In the genomic region with DNA sequence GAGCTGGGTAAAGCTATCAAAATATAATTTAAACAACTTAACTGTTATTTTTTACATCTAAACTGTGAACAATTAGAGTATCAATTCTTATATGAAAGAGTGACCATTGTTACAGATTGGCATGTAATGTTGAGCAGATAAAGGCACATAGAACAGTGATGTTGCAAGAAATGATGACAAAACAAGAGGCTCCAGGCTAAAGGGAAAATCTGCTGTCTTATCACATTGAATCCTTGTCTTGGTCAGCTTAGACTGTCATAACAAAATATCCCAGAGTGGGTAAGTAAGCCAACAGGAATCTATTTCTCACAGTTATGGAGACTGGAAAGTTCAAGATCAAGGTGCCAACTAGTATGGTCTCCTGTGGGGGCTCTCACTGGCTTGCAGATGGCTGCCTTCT, we compare ENCODE assay signal across 13 cellular contexts.
DNase-seq lines count a peak whose midpoint lies in the region; ATAC-seq, FAIRE-seq and TF ChIP-seq lines count a peak whose summit lies in the region.
"Had no signal": no experiment of that assay in that cellular context is flagged by ENCODE, and none has a peak within 500 bp of the region (broad histone marks: within the 10 kb centered on the region; RNA-seq: fewer than 3 reads in every experiment).

No MANE protein-coding gene starts in this region.

- no peak for FAIRE-seq in bronchial epithelial cell (lab: Jason Lieb, UNC)
- peak; percentile 29 for FAIRE-seq in keratinocyte (lab: Jason Lieb, UNC)

- H2AFZ ChIP-seq in keratinocyte (ENCODE audit: control insufficient read depth, low read length): no peak overlapping the region

- H3K4me3 ChIP-seq in bronchial epithelial cell (ENCODE audit: low read depth, low read length) (no peak overlapping the region), fibroblast of the aortic adventitia (ENCODE audit: low read depth, low read length) (no peak overlapping the region), keratinocyte (ENCODE audit: control insufficient read depth in 2 of 3, extremely low read depth in 1 of 3, insufficient read depth in 2 of 3, low read depth in 1 of 3, low read length in 3 of 3) (no peak overlapping the region)
- H3K4me3 ChIP-seq: BLaER1, GM23338 had no signal

- H3K36me3 ChIP-seq in bronchial epithelial cell (ENCODE audit: control insufficient read depth, insufficient read depth, low read length) (no peaks in the 10 kb centered on the region), keratinocyte (ENCODE audit: control insufficient read depth in 2 of 2, extremely low read depth in 1 of 2, insufficient read depth in 2 of 2, low read length in 2 of 2) (no peaks in the 10 kb centered on the region)
- H3K36me3 ChIP-seq: BLaER1 had no signal

- no peaks in the 10 kb centered on the region for H3K9me1 ChIP-seq in keratinocyte (ENCODE audit: control insufficient read depth, extremely low read depth, insufficient read depth, low read length)

- DNase-seq in OCI-M1 (lab: John Stamatoyannopoulos, UW) (peak; percentile 38), bronchial epithelial cell (ENCODE audit: low read depth) (peak; percentile 29), fibroblast of the aortic adventitia (ENCODE audit: low read depth) (peak; percentile 3), keratinocyte (ENCODE audit: low read depth, low spot score) (no peak)
- DNase-seq: 8988T; AML-193; CD8-positive, alpha-beta memory T cell; H7 had no signal

- no peak overlapping the region for H3K27ac ChIP-seq in keratinocyte (ENCODE audit: control insufficient read depth, insufficient read depth, low read length)
- H3K27ac ChIP-seq: BLaER1 had no signal

- H3K4me1 ChIP-seq in keratinocyte (ENCODE audit: control insufficient read depth, extremely low read depth, insufficient read depth, low read length): no peaks in the 10 kb centered on the region
- H3K4me1 ChIP-seq: BLaER1 had no signal

- TF ChIP-seq CTCF in bronchial epithelial cell (IDR thresholded peaks at IDR 0.05; ENCODE audit: insufficient read depth, low read length, severe bottlenecking) (no peak), fibroblast of the aortic adventitia (IDR thresholded peaks at IDR 0.05; ENCODE audit: insufficient read depth, low read length) (no peak), keratinocyte (optimal IDR thresholded peaks at IDR 0.05 in 1 of 3, IDR thresholded peaks at IDR 0.05 in 1 of 3, conservative IDR thresholded peaks at IDR 0.05 in 1 of 3; ENCODE audit: extremely low read depth in 1 of 3, insufficient read depth in 2 of 3, low read length in 3 of 3) (no peak)

- dilution Hi-C loops in keratinocyte (cut with MboI; ENCODE audit: extremely low pct_ligation_motif_present, low sequenced_read_pairs): no loop called here

- no peaks in the 10 kb centered on the region for H3K9me3 ChIP-seq in keratinocyte (ENCODE audit: control insufficient read depth, low read depth, low read length)
- H3K9me3 ChIP-seq: BLaER1 had no signal

- no peaks in the 10 kb centered on the region for H3K79me2 ChIP-seq in keratinocyte (ENCODE audit: control insufficient read depth, insufficient read depth, low read length)

- H3K27me3 ChIP-seq in bronchial epithelial cell (ENCODE audit: control insufficient read depth, insufficient read depth, low read length) (no peaks in the 10 kb centered on the region), keratinocyte (ENCODE audit: control insufficient read depth, extremely low read depth, insufficient read depth, low read length) (no peaks in the 10 kb centered on the region)
- H3K27me3 ChIP-seq: BLaER1 had no signal

- ATAC-seq in GM19035 (IDR thresholded peaks at IDR 0.05; ENCODE audit: unreplicated experiment) (no peak), HG03520 (IDR thresholded peaks at IDR 0.05; ENCODE audit: unreplicated experiment) (no peak)
- ATAC-seq in activated CD4-positive, CD25-positive, alpha-beta regulatory T cell treated with anti-CD3 and anti-CD28 coated beads, Interleukin-2, amount 50 U/mL, for 24 hours: no peak
- ATAC-seq: GM23338 had no signal

- H3K9ac ChIP-seq in keratinocyte (ENCODE audit: control insufficient read depth, extremely low read depth, insufficient read depth, low read length): no peak overlapping the region
- H3K9ac ChIP-seq: BLaER1 had no signal

- H4K20me1 ChIP-seq in keratinocyte (ENCODE audit: control insufficient read depth, extremely low read depth, insufficient read depth, low read length): no peaks in the 10 kb centered on the region
- H4K20me1 ChIP-seq: BLaER1 had no signal

- no peak overlapping the region for H3K4me2 ChIP-seq in keratinocyte (ENCODE audit: control insufficient read depth, extremely low read depth, insufficient read depth, low read depth, low read length)
- H3K4me2 ChIP-seq: BLaER1, GM23338 had no signal
